ENCODE assay signal across 8 cellular contexts in genomic region chr2:17539993-17540812, GRCh38. TPM values are rescaled to one million over a fixed set of nuclear protein-coding genes. Genes with fewer than 3 reads are reported as not detected.
A peak's percentile ranks its signal among the peaks of the same experiment; 100 is the strongest.
DNase-seq lines count a peak whose midpoint lies in the region; ATAC-seq and TF ChIP-seq lines count a peak whose summit lies in the region.

Gene VSNL1 (plus strand): TSS chr2:17540696. CDS start chr2:17592075, 51,379 bp downstream.

- peaks cover 53% of the 10 kb centered on the region for H3K27me3 Mint-ChIP-seq in activated T-helper 17 cell treated with anti-CD3 and anti-CD28 coated beads, Interleukin-2, amount 50 U/mL, for 72 hours

- no peak for TF ChIP-seq CTCF in GM20000 (IDR thresholded peaks at IDR 0.05; ENCODE audit: extremely low read depth, missing control alignments)
- TF ChIP-seq CTCF in lower leg skin (IDR thresholded peaks at IDR 0.05): no peak

- H3K4me3 ChIP-seq in lower leg skin (ENCODE audit: low read depth, poor library complexity, severe bottlenecking): peak within 1 kb of the TSS; percentile 35

- no peak within 1 kb of the TSS for H3K4me3 Mint-ChIP-seq in activated T-helper 17 cell treated with anti-CD3 and anti-CD28 coated beads, Interleukin-2, amount 50 U/mL, for 72 hours

- DNase-seq in GM20000 (ENCODE audit: low spot score) (peak; percentile 12), NCI-H524 (lab: John Stamatoyannopoulos, UW) (peak; percentile 99), ecto neural progenitor cell (ENCODE audit: low spot score) (peak; percentile 97), lower leg skin (ENCODE audit: low spot score in 2 of 2) (peak; percentile 55 to 93), OCI-M2 (lab: John Stamatoyannopoulos, UW; ENCODE audit: unreplicated experiment) (no peak)
- DNase-seq in activated CD8-positive, alpha-beta memory T cell treated with anti-CD3 and anti-CD28 coated beads for 24 hours: no peak

- H3K9me3 Mint-ChIP-seq in activated T-helper 17 cell treated with anti-CD3 and anti-CD28 coated beads, Interleukin-2, amount 50 U/mL, for 72 hours: peaks cover 5% of the 10 kb centered on the region

- no peak for ATAC-seq in activated T-helper 17 cell treated with anti-CD3 and anti-CD28 coated beads, Interleukin-2, amount 50 U/mL, for 72 hours (replicated peaks)

- intact Hi-C loops in lower leg skin (cut with DNase I; ENCODE audit: low total_unique reads): no loop called here

- H3K36me3 Mint-ChIP-seq in activated T-helper 17 cell treated with anti-CD3 and anti-CD28 coated beads, Interleukin-2, amount 50 U/mL, for 72 hours (ENCODE audit: low read depth): no peaks in the 10 kb centered on the region

- peaks cover 8% of the 10 kb centered on the region for H3K4me1 Mint-ChIP-seq in activated T-helper 17 cell treated with anti-CD3 and anti-CD28 coated beads, Interleukin-2, amount 50 U/mL, for 72 hours

- H3K27ac Mint-ChIP-seq in activated T-helper 17 cell treated with anti-CD3 and anti-CD28 coated beads, Interleukin-2, amount 50 U/mL, for 72 hours: no peak within 1 kb of the TSS

- H3K27ac ChIP-seq in temporal lobe (ENCODE audit: low read depth, low read length): peak within 1 kb of the TSS; percentile 10

- 1% methylated on average over 47 to 48 of the region's 48 CpGs for WGBS in lower leg skin, 2 donors

- no peak for TF ChIP-seq POLR2A in lower leg skin (IDR thresholded peaks at IDR 0.05)

RNA-seq across cellular contexts. Expression of gene VSNL1, which starts in this region (rescaled TPM):
- total RNA-seq in lower leg skin (10 to 100 TPM in 2 of 4 donors, 1 to 10 TPM in 2; 4.9 to 17.7 (median 9.5) TPM), temporal lobe (17.5 TPM)
- total RNA-seq in activated T-helper 17 cell treated with anti-CD3 and anti-CD28 coated beads, Interleukin-2, amount 50 U/mL, for 72 hours: not detected

Comparison
In these comparisons a context has a peak if more than half of its experiments do, and no peak if none do; other contexts are left out.
1. RNA of gene VSNL1 (total RNA-seq): 17.5 TPM in temporal lobe (single experiment) and 4.9 to 17.7 TPM in lower leg skin; not detected in activated T-helper 17 cell treated with anti-CD3 and anti-CD28 coated beads, Interleukin-2, amount 50 U/mL, for 72 hours; every median in the first group is over 4 times any median in the second.
2. DNase-seq: peak in GM20000 (single experiment), NCI-H524 (2 of 2), ecto neural progenitor cell (single experiment) and lower leg skin (2 of 2); none in activated CD8-positive, alpha-beta memory T cell treated with anti-CD3 and anti-CD28 coated beads for 24 hours (single experiment) and OCI-M2 (single experiment).